16 cellular contexts compared by ENCODE assay signal in genomic region chr6:43835872-43836419, GRCh38.
DNase-seq lines count a peak whose midpoint lies in the region; ATAC-seq and TF ChIP-seq lines count a peak whose summit lies in the region.
"Had no signal": no experiment of that assay in that cellular context is flagged by ENCODE, and none has a peak within 500 bp of the region (broad histone marks: within the 10 kb centered on the region; RNA-seq: fewer than 3 reads in every experiment).

No MANE protein-coding gene starts in this region.

- no peaks in the 10 kb centered on the region for H3K9me3 ChIP-seq in IMR-90 (ENCODE audit: control insufficient read depth, insufficient read depth, low read length)

- intact Hi-C loops in IMR-90 (cut with micrococcal nuclease) = no loop called here

- TF ChIP-seq CTCF in IMR-90 (conservative IDR thresholded peaks at IDR 0.05; ENCODE audit: low read depth, low read length) (no peak), fibroblast of mammary gland (conservative IDR thresholded peaks at IDR 0.05; ENCODE audit: control insufficient read depth, insufficient read depth, low read depth, low read length) (no peak)

- no peaks in the 10 kb centered on the region for H3K79me1 ChIP-seq in IMR-90 (ENCODE audit: low read depth in 1 of 2, low read length in 2 of 2)

- POLR2A ChIA-PET in IMR-90 (lab: Charles Lee; ENCODE audit: unreplicated experiment) = no interaction called here

- H4K91ac ChIP-seq in IMR-90 (ENCODE audit: insufficient read depth, low read depth, low read length) = peak overlapping the region; percentile 75; the same call in 1 of the 2 replicates

- ATAC-seq in IMR-90 (ENCODE audit: low read depth) = peak; percentile 16; the same call in 1 of the 2 replicates
- no peak for ATAC-seq in HG03135 (IDR thresholded peaks at IDR 0.05; ENCODE audit: unreplicated experiment)
- ATAC-seq in effector memory CD8-positive, alpha-beta T cell (replicated peaks) = no peak

- no peak overlapping the region for H2BK5ac ChIP-seq in IMR-90 (ENCODE audit: low read depth, low read length, poor library complexity, severe bottlenecking)

- H4K20me1 ChIP-seq in IMR-90 (ENCODE audit: insufficient read depth, low read length) = peaks cover 7% of the 10 kb centered on the region; the same call in 1 of the 2 replicates

- peak overlapping the region in 1 of 2 experiments; percentile 16; a peak in 2 of 4 replicates for H4K8ac ChIP-seq in IMR-90 (ENCODE audit: low read depth in 2 of 2, low read length in 2 of 2)

- H3K4me3 ChIP-seq in IMR-90 (ENCODE audit: insufficient read depth, low read depth, low read length) (no peak overlapping the region), fibroblast of mammary gland (ENCODE audit: control insufficient read depth, low read depth, low read length) (no peak overlapping the region), skeletal muscle cell (ENCODE audit: low read depth, low read length) (no peak overlapping the region)
- H3K4me3 ChIP-seq: SK-N-MC had no signal

- H3K36me3 Mint-ChIP-seq in effector memory CD8-positive, alpha-beta T cell (ENCODE audit: insufficient read depth) = no peaks in the 10 kb centered on the region
- H3K36me3 Mint-ChIP-seq: CD4-positive, alpha-beta memory T cell had no signal

- no peak for TF ChIP-seq POLR2A in IMR-90 (IDR thresholded peaks at IDR 0.05; ENCODE audit: low read depth, low read length)

- H3K56ac ChIP-seq in IMR-90 (ENCODE audit: extremely low read depth, insufficient read depth, low read length) = no peak overlapping the region

- peak overlapping the region; percentile 18 for H2AFZ ChIP-seq in IMR-90 (replicated peaks; ENCODE audit: low read length, poor library complexity)

- H4K5ac ChIP-seq in IMR-90 (ENCODE audit: low read depth, low read length) = no peak overlapping the region

- no peak overlapping the region; the same call in 1 of the 2 replicates for H3K27ac ChIP-seq in IMR-90 (ENCODE audit: insufficient read depth, low read length)
- H3K27ac ChIP-seq: SK-N-MC had no signal

- no peak overlapping the region; the same call in 1 of the 2 replicates for H3K4me2 ChIP-seq in IMR-90 (ENCODE audit: low read depth, low read length)

- no peak overlapping the region for H3K27ac Mint-ChIP-seq in effector memory CD8-positive, alpha-beta T cell
- H3K27ac Mint-ChIP-seq: B cell; CD4-positive, alpha-beta memory T cell had no signal

- no TSS peak for BruUV-seq in IMR-90 (replicated peaks; lab: Mats Ljungman, UMichigan)

- H3K36me3 ChIP-seq in IMR-90 (ENCODE audit: control insufficient read depth, insufficient read depth, low read length) = no peaks in the 10 kb centered on the region

- DNase-seq in EH (ENCODE audit: low read depth) (peak; percentile 39), IMR-90 (peak; percentile 78), fibroblast of mammary gland (ENCODE audit: low read depth) (peak; percentile 59), skeletal muscle cell (ENCODE audit: low read depth) (peak; percentile 78), DMS53 treated with DMSO at 0.1 percent for 48 hours (lab: John Stamatoyannopoulos, UW; ENCODE audit: unreplicated experiment) (no peak)
- DNase-seq in effector memory CD8-positive, alpha-beta T cell = no peak
- DNase-seq: CD4-positive, alpha-beta memory T cell; DND-41; H9; NCI-H1105; NCI-H1694 treated with DMSO at 0.1 percent for 48 hours; NCI-H446; NCI-H748 treated with DMSO at 0.1 percent for 48 hours had no signal

- peak overlapping the region; percentile 65 for H3K4ac ChIP-seq in IMR-90 (ENCODE audit: low read depth, low read length)

- H3K9ac ChIP-seq in IMR-90 (ENCODE audit: low read depth, low read length) = no peak overlapping the region

- no peak overlapping the region for H3K23ac ChIP-seq in IMR-90 (ENCODE audit: low read depth, low read length)

- H2BK20ac ChIP-seq in IMR-90 (ENCODE audit: low read depth, low read length) = peak overlapping the region; percentile 43

- WGBS in IMR-90 (ENCODE audit: extremely low coverage in 2 of 2, insufficient read length in 1 of 2), 2 experiments = 100% methylated on average over 1 of the region's 8 CpGs; no CpG with 5 or more reads in 1 of the 2 experiments

- peak overlapping the region; percentile 65 for H2AK5ac ChIP-seq in IMR-90 (ENCODE audit: low read depth, low read length)

- H2BK120ac ChIP-seq in IMR-90 (ENCODE audit: low read depth, low read length) = peak overlapping the region; percentile 61

- peak overlapping the region; percentile 71; the same call in 1 of the 3 replicates for H2BK15ac ChIP-seq in IMR-90 (ENCODE audit: low read depth, low read length)

- TF ChIP-seq RAD21 in IMR-90 (IDR thresholded peaks at IDR 0.05; ENCODE audit: low read length) = no peak

- peak overlapping the region; percentile 1 for H2AK9ac ChIP-seq in IMR-90 (replicated peaks; ENCODE audit: low read depth, low read length, poor library complexity)

- H3K27me3 ChIP-seq in IMR-90 (ENCODE audit: control insufficient read depth, insufficient read depth, low read length) = peaks cover 13% of the 10 kb centered on the region

- CTCF ChIA-PET in IMR-90 (lab: Yijun Ruan, JAX) = no interaction called here

- in situ Hi-C loops in IMR-90 (cut with MboI; ENCODE audit: low sequenced_read_pairs) = no loop called here

- peak overlapping the region; percentile 16 for H3K18ac ChIP-seq in IMR-90 (ENCODE audit: low read depth, low read length)

- dilution Hi-C loops in IMR-90 (cut with HindIII; ENCODE audit: low sequenced_read_pairs, unreplicated experiment) = no loop called here

- H3K27me3 Mint-ChIP-seq in effector memory CD8-positive, alpha-beta T cell = peaks cover 10 to 29% of the 10 kb centered on the region in 2 donors

- no peak overlapping the region for H3K4me3 Mint-ChIP-seq in effector memory CD8-positive, alpha-beta T cell
- H3K4me3 Mint-ChIP-seq: B cell, H9 had no signal

- H3K9me3 Mint-ChIP-seq in effector memory CD8-positive, alpha-beta T cell = no peaks in the 10 kb centered on the region
- H3K9me3 Mint-ChIP-seq: CD4-positive, alpha-beta memory T cell; H9 had no signal

- H3K4me1 Mint-ChIP-seq in effector memory CD8-positive, alpha-beta T cell (ENCODE audit: low read depth in 2 of 2) = no peaks in the 10 kb centered on the region
- H3K4me1 Mint-ChIP-seq: B cell; CD4-positive, alpha-beta memory T cell had no signal

- peaks cover 31% of the 10 kb centered on the region for H3K4me1 ChIP-seq in IMR-90 (ENCODE audit: control insufficient read depth, insufficient read depth, low read length)

- H3K9me1 ChIP-seq in IMR-90 (ENCODE audit: insufficient read depth, low read length) = peaks cover 26% of the 10 kb centered on the region; the same call in 1 of the 2 replicates

- peak overlapping the region; percentile 47; the same call in 1 of the 2 replicates for H3K14ac ChIP-seq in IMR-90 (replicated peaks; ENCODE audit: low read depth, low read length)

TF ChIP-seq in IMR-90, 13 proteins besides CTCF, POLR2A, EP300 and RAD21:
- TF ChIP-seq RFX5 (IDR thresholded peaks at IDR 0.05; ENCODE audit: low read depth, low read length) (no peak), USF2 (IDR thresholded peaks at IDR 0.05; ENCODE audit: low read depth, low read length) (no peak), MAZ (IDR thresholded peaks at IDR 0.05; ENCODE audit: borderline replicate concordance, low read depth, low read length) (peak; percentile 67), BHLHE40 (IDR thresholded peaks at IDR 0.05; ENCODE audit: low read depth, low read length) (peak; percentile 44; the same call in 1 of the 2 replicates), FOS (IDR thresholded peaks at IDR 0.05; ENCODE audit: low read depth, low read length) (peak; percentile 48)

Comparison
In these comparisons a context has a peak if more than half of its experiments do, and no peak if none do; other contexts are left out.
1. DNase-seq: peak in EH (single experiment), IMR-90 (single experiment), fibroblast of mammary gland (single experiment) and skeletal muscle cell (single experiment); none in effector memory CD8-positive, alpha-beta T cell (0 of 3) and DMS53 treated with DMSO at 0.1 percent for 48 hours (single experiment).